8 cellular contexts compared by ENCODE assay signal in genomic region chr6:145735356-145736165, GRCh38. TPM values are rescaled to one million over a fixed set of nuclear protein-coding genes. Genes with fewer than 3 reads are reported as not detected.
DNase-seq lines count a peak whose midpoint lies in the region; ATAC-seq and TF ChIP-seq lines count a peak whose summit lies in the region.

TSS of gene EPM2A (minus strand) at chr6:145735520. CDS start at chr6:145735498, 22 bp downstream.

- H3K4me1 Mint-ChIP-seq in activated naive CD8-positive, alpha-beta T cell treated with anti-CD3 and anti-CD28 coated beads, Interleukin-2, amount 10 ng/mL, durations not matched to agents 7 days and 5 days = peaks cover 11% of the 10 kb centered on the region

- H3K9me3 Mint-ChIP-seq in activated naive CD8-positive, alpha-beta T cell treated with anti-CD3 and anti-CD28 coated beads, Interleukin-2, amount 10 ng/mL, durations not matched to agents 7 days and 5 days = peaks cover 9% of the 10 kb centered on the region

- H4K20me1 ChIP-seq in Loucy (ENCODE audit: insufficient read depth, low read length, poor library complexity, severe bottlenecking) = no peaks in the 10 kb centered on the region

- peaks cover 39% of the 10 kb centered on the region for H3K4me1 ChIP-seq in Loucy (ENCODE audit: insufficient read depth, low read length, poor library complexity, severe bottlenecking)
- peaks cover 14% of the 10 kb centered on the region for H3K4me1 ChIP-seq in upper lobe of right lung

- peak within 1 kb of the TSS; percentile 98 for H3K27ac Mint-ChIP-seq in activated naive CD8-positive, alpha-beta T cell treated with anti-CD3 and anti-CD28 coated beads, Interleukin-2, amount 10 ng/mL, durations not matched to agents 7 days and 5 days

- H3K9me3 ChIP-seq in Loucy (ENCODE audit: insufficient read depth, low read depth, low read length) (no peaks in the 10 kb centered on the region), upper lobe of right lung (no peaks in the 10 kb centered on the region)

- H3K27me3 ChIP-seq in GM06990 (replicated peaks; ENCODE audit: control insufficient read depth, insufficient read depth, low read length) (no peaks in the 10 kb centered on the region), H7 (ENCODE audit: control insufficient read depth, insufficient read depth, low read length) (no peaks in the 10 kb centered on the region), Loucy (ENCODE audit: insufficient read depth, low read length, poor library complexity, severe bottlenecking) (no peaks in the 10 kb centered on the region), upper lobe of right lung (no peaks in the 10 kb centered on the region)

- H3K4me3 Mint-ChIP-seq in activated naive CD8-positive, alpha-beta T cell treated with anti-CD3 and anti-CD28 coated beads, Interleukin-2, amount 10 ng/mL, durations not matched to agents 7 days and 5 days = peak within 1 kb of the TSS; percentile 93

- peak within 1 kb of the TSS; percentile 96 for H3K9ac ChIP-seq in Loucy (ENCODE audit: low read depth, low read length, poor library complexity, severe bottlenecking)

- H3K4me3 ChIP-seq in GM06990 (replicated peaks; ENCODE audit: low read depth, low read length) (peak within 1 kb of the TSS; percentile 88), H7 (ENCODE audit: insufficient read depth, low read depth, low read length) (peak within 1 kb of the TSS; percentile 59), Loucy (ENCODE audit: low read length, poor library complexity, severe bottlenecking) (peak within 1 kb of the TSS; percentile 80), upper lobe of right lung (peak within 1 kb of the TSS; percentile 78)

- no peak for TF ChIP-seq CTCF in GM06990 (IDR thresholded peaks at IDR 0.05; ENCODE audit: insufficient read depth, low read length, poor library complexity, severe bottlenecking)
- no peak for TF ChIP-seq CTCF in Loucy (conservative IDR thresholded peaks at IDR 0.05; ENCODE audit: low read length)
- TF ChIP-seq CTCF in upper lobe of right lung (IDR thresholded peaks at IDR 0.05) = no peak

- peak; percentile 84 for DNase-seq in GM06990 (ENCODE audit: extremely low read depth, insufficient read length)
- DNase-seq in H7 = peak; percentile 89
- DNase-seq in SKM-1 treated with dmso at 0.1 percent for 144 hours (lab: John Stamatoyannopoulos, UW; ENCODE audit: unreplicated experiment) = peak; percentile 54
- DNase-seq in activated naive CD8-positive, alpha-beta T cell treated with anti-CD3 and anti-CD28 coated beads, Interleukin-2, amount 10 ng/mL, durations not matched to agents 7 days and 5 days = peak; percentile 84
- peak; percentile 91 for DNase-seq in cardiac septum (ENCODE audit: low spot score)
- DNase-seq in pons (ENCODE audit: low spot score) = peak; percentile 65
- DNase-seq in upper lobe of right lung = peak; percentile 95

- ATAC-seq in activated naive CD8-positive, alpha-beta T cell treated with anti-CD3 and anti-CD28 coated beads, Interleukin-2, amount 10 ng/mL, durations not matched to agents 7 days and 5 days (ENCODE audit: low read depth) = peak; percentile 70
- ATAC-seq in upper lobe of right lung = peak; percentile 89

- peaks cover 26% of the 10 kb centered on the region for H3K79me2 ChIP-seq in Loucy (ENCODE audit: insufficient read depth, low read length)

- H3F3A ChIP-seq in Loucy (ENCODE audit: low read depth) = no peaks in the 10 kb centered on the region

- POLR2A ChIA-PET in activated naive CD8-positive, alpha-beta T cell treated with anti-CD3 and anti-CD28 coated beads, Interleukin-2, amount 10 ng/mL, durations not matched to agents 7 days and 5 days (lab: Charles Lee) = interaction anchor here (1.1 to 3.9 kb wide), 7 partner anchors 8 to 229 kb away, joined by 3 to 69 read pairs (median 4); partner anchors contain the start of genes FBXO30 and SHPRH

- peak within 1 kb of the TSS; percentile 61 for H2AFZ ChIP-seq in Loucy (ENCODE audit: low read length)

- peak within 1 kb of the TSS; percentile 98 for H3K27ac ChIP-seq in upper lobe of right lung

- H3K36me3 ChIP-seq in GM06990 (ENCODE audit: control insufficient read depth, insufficient read depth, low read length) (no peaks in the 10 kb centered on the region), H7 (replicated peaks; ENCODE audit: control insufficient read depth, insufficient read depth, low read length) (no peaks in the 10 kb centered on the region), Loucy (ENCODE audit: insufficient read depth, low read length) (no peaks in the 10 kb centered on the region), upper lobe of right lung (no peaks in the 10 kb centered on the region)

- H3K4me2 ChIP-seq in Loucy (ENCODE audit: low read depth, low read length, poor library complexity, severe bottlenecking) = peak within 1 kb of the TSS; percentile 93

- H3K9me2 ChIP-seq in Loucy (replicated peaks; ENCODE audit: low read depth, low read length) = no peaks in the 10 kb centered on the region

- intact Hi-C loops in cardiac septum (cut with DNase I) (loop anchor here (1.0 to 10.0 kb wide), 2 partner anchors 79 to 149 kb away; partner anchors contain the start of gene FBXO30), upper lobe of right lung (cut with DNase I) (loop anchor here (10.0 kb wide), 1 partner anchor 49 kb away; no protein-coding TSS in a partner anchor)

- H3K36me3 Mint-ChIP-seq in activated naive CD8-positive, alpha-beta T cell treated with anti-CD3 and anti-CD28 coated beads, Interleukin-2, amount 10 ng/mL, durations not matched to agents 7 days and 5 days = peaks cover 5% of the 10 kb centered on the region

- H3K27me3 Mint-ChIP-seq in activated naive CD8-positive, alpha-beta T cell treated with anti-CD3 and anti-CD28 coated beads, Interleukin-2, amount 10 ng/mL, durations not matched to agents 7 days and 5 days = no peaks in the 10 kb centered on the region

RNA-seq across cellular contexts. Expression of gene EPM2A, which starts in this region (rescaled TPM):
- 3.7 and 5.8 TPM in 2 replicates for total RNA-seq in H7 (2014; rRNA removed; shearing (Covaris generic))
- 1 to 10 TPM; 8.2 to 9.3 TPM for total RNA-seq in activated naive CD8-positive, alpha-beta T cell treated with anti-CD3 and anti-CD28 coated beads, Interleukin-2, amount 10 ng/mL, durations not matched to agents 7 days and 5 days
- 42.9 TPM for total RNA-seq in cardiac septum
- total RNA-seq in upper lobe of right lung = 8.1 TPM

Comparison
In these comparisons a context has a peak if more than half of its experiments do, and no peak if none do; other contexts are left out.
1. Peak in every context shown above with its lines: DNase-seq, ATAC-seq, H3K4me3 ChIP-seq and H3K27ac ChIP-seq.